Comparison of ENCODE assay signal across 20 cellular contexts in genomic region chr2:124663293-124663997, GRCh38.
DNase-seq lines count a peak whose midpoint lies in the region; ATAC-seq, FAIRE-seq and TF ChIP-seq lines count a peak whose summit lies in the region.
"Had no signal": no experiment of that assay in that cellular context is flagged by ENCODE, and none has a peak within 500 bp of the region (broad histone marks: within the 10 kb centered on the region; RNA-seq: fewer than 3 reads in every experiment).

No MANE protein-coding gene starts in this region.

- no peaks in the 10 kb centered on the region for H3K79me2 ChIP-seq in HepG2 (ENCODE audit: insufficient read depth, low read length)
- no peaks in the 10 kb centered on the region for H3K79me2 ChIP-seq in MM.1S (ENCODE audit: low read length)

- TF ChIP-seq CTCF in HepG2 (CRISPR knock-in tag; IDR thresholded peaks at IDR 0.05) (no peak), right lobe of liver (IDR thresholded peaks at IDR 0.05) (no peak), WERI-Rb-1 (IDR thresholded peaks at IDR 0.05; ENCODE audit: low read depth, low read length) (no peak), MM.1S (IDR thresholded peaks at IDR 0.05; ENCODE audit: low read length) (no peak)

- 70% methylated on average over 1 of the region's 1 CpG for WGBS in HepG2 (ENCODE audit: low lambda C conversion rate)
- WGBS in right lobe of liver (ENCODE audit: insufficient coverage, low coverage, low lambda C conversion rate, missing lambda C conversion rate), result 73% methylated on average over 1 of the region's 1 CpG

- H3K4me3 ChIP-seq in HepG2 (replicated peaks in 1 of 3; ENCODE audit: insufficient read depth in 1 of 3, low read depth in 2 of 3, low read length in 3 of 3), result no peak overlapping the region
- H3K4me3 ChIP-seq in right lobe of liver, result no peak overlapping the region
- H3K4me3 ChIP-seq in WERI-Rb-1 (ENCODE audit: low read depth, low read length), result no peak overlapping the region
- no peak overlapping the region for H3K4me3 ChIP-seq in MM.1S (ENCODE audit: low read length)
- H3K4me3 ChIP-seq: A549, HAP-1, K562 had no signal

- BruUV-seq in HepG2 (replicated peaks; lab: Mats Ljungman, UMichigan), result no TSS peak

- no peaks in the 10 kb centered on the region for H4K20me1 ChIP-seq in HepG2 (ENCODE audit: insufficient read depth, low read length)
- H4K20me1 ChIP-seq in MM.1S (ENCODE audit: insufficient read depth, low read length), result no peaks in the 10 kb centered on the region

- H3K9ac ChIP-seq in HepG2 (ENCODE audit: insufficient read depth, low read depth, low read length) (no peak overlapping the region), MM.1S (ENCODE audit: low read length) (no peak overlapping the region)

- TF ChIP-seq POLR2A in HepG2 (IDR thresholded peaks at IDR 0.05; ENCODE audit: insufficient read depth in 1 of 2, low read depth in 2 of 2, low read length in 2 of 2), result no peak
- no peak for TF ChIP-seq POLR2A in right lobe of liver (IDR thresholded peaks at IDR 0.05)

- H3K36me3 ChIP-seq in HepG2 (replicated peaks in 1 of 2; ENCODE audit: control insufficient read depth in 1 of 2, insufficient read depth in 2 of 2, low read length in 2 of 2) (no peaks in the 10 kb centered on the region), right lobe of liver (no peaks in the 10 kb centered on the region), WERI-Rb-1 (no peaks in the 10 kb centered on the region), MM.1S (replicated peaks; ENCODE audit: insufficient read depth, low read length) (no peaks in the 10 kb centered on the region)
- H3K36me3 ChIP-seq: HAP-1 had no signal

- H3K4me1 Mint-ChIP-seq in T-cell, result no peaks in the 10 kb centered on the region

- H3K4me3 Mint-ChIP-seq in T-cell, result no peak overlapping the region
- H3K4me3 Mint-ChIP-seq: CD4-positive, alpha-beta T cell had no signal

- H3K9me3 ChIP-seq in HepG2 (ENCODE audit: low read length), result no peaks in the 10 kb centered on the region
- H3K9me3 ChIP-seq in right lobe of liver, result no peaks in the 10 kb centered on the region
- H3K9me3 ChIP-seq in WERI-Rb-1 (ENCODE audit: severe bottlenecking), result peaks cover 6% of the 10 kb centered on the region
- no peaks in the 10 kb centered on the region for H3K9me3 ChIP-seq in MM.1S (replicated peaks; ENCODE audit: insufficient read depth, low read length)
- H3K9me3 ChIP-seq: Caco-2, HAP-1 had no signal

- H3K4me2 ChIP-seq in HepG2 (ENCODE audit: low read depth, low read length) (no peak overlapping the region), MM.1S (ENCODE audit: low read depth, low read length) (no peak overlapping the region)
- H3K4me2 ChIP-seq: A549 had no signal

- POLR2A ChIA-PET in HepG2 (lab: Yijun Ruan, JAX), result no interaction called here
- POLR2A ChIA-PET in T-cell (lab: Charles Lee), result no interaction called here

- H3K36me3 Mint-ChIP-seq in T-cell, result no peaks in the 10 kb centered on the region

- peaks cover 4 to 14% (median 6%) of the 10 kb centered on the region in 3 donors for H3K9me3 Mint-ChIP-seq in T-cell

- H2AFZ ChIP-seq in HepG2 (ENCODE audit: low read length) (no peak overlapping the region), MM.1S (ENCODE audit: low read length) (no peak overlapping the region)

- no peak overlapping the region for H3K27ac Mint-ChIP-seq in T-cell
- H3K27ac Mint-ChIP-seq: CD4-positive, alpha-beta T cell had no signal

- H3K27ac ChIP-seq in HepG2 (ENCODE audit: extremely low read length, insufficient read depth, low read length), result no peak overlapping the region
- no peak overlapping the region for H3K27ac ChIP-seq in right lobe of liver
- H3K27ac ChIP-seq in WERI-Rb-1, result peak overlapping the region; percentile 58
- no peak overlapping the region for H3K27ac ChIP-seq in MM.1S (ENCODE audit: low read length)
- H3K27ac ChIP-seq: 22Rv1, A549, C4-2B had no signal

- no peaks in the 10 kb centered on the region for H3K9me2 ChIP-seq in MM.1S (replicated peaks; ENCODE audit: insufficient read depth, low read length)

- TF ChIP-seq RAD21 in HepG2 (CRISPR knock-in tag; IDR thresholded peaks at IDR 0.05), result no peak

- CTCF ChIA-PET in HepG2 (lab: Yijun Ruan, JAX; ENCODE audit: low intra/inter-chr PET ratio, low total read pairs) (no interaction called here), T-cell (lab: Charles Lee) (no interaction called here)

- ATAC-seq in HepG2, result no peak
- no peak for ATAC-seq in right lobe of liver
- ATAC-seq in T-cell (replicated peaks in 1 of 4), result no peak
- ATAC-seq: A549, K562 had no signal

- DNase-seq in HepG2 (ENCODE audit: low spot score) (no peak), right lobe of liver (no peak), WERI-Rb-1 (no peak), iPS DF 19.7 (ENCODE audit: low read depth, low spot score) (peak; percentile 12), superior temporal gyrus (ENCODE audit: extremely low spot score) (peak; percentile 19), T-cell (no peak), MM.1S (no peak)
- no peak for DNase-seq in stimulated activated naive CD4-positive, alpha-beta T cell treated with Interleukin-2 at 50 U/mL for 16 hours (lab: John Stamatoyannopoulos, UW)
- DNase-seq: AML-193; Caco-2; CD4-positive, alpha-beta T cell; DND-41; GOT3 had no signal

- no peak for FAIRE-seq in HepG2 (lab: Jason Lieb, UNC)
- FAIRE-seq: A549, G401.6, GM19239, K562 had no signal

- H3K27me3 Mint-ChIP-seq in T-cell, result no peaks in the 10 kb centered on the region
- H3K27me3 Mint-ChIP-seq: CD4-positive, alpha-beta T cell had no signal

- no peaks in the 10 kb centered on the region for H3K4me1 ChIP-seq in HepG2 (ENCODE audit: insufficient read depth, low read length)
- H3K4me1 ChIP-seq in right lobe of liver, result no peaks in the 10 kb centered on the region
- no peaks in the 10 kb centered on the region for H3K4me1 ChIP-seq in MM.1S (ENCODE audit: low read length)
- H3K4me1 ChIP-seq: A549, Caco-2, HAP-1 had no signal

- in situ Hi-C loops in HepG2 (cut with HindIII; ENCODE audit: extremely low pct_ligation_motif_present, low pct_unique_long_range_greater_than_20kb), result no loop called here

- intact Hi-C loops in HepG2 (cut with micrococcal nuclease; ENCODE audit: unreplicated experiment) (no loop called here), right lobe of liver (cut with DNase I) (no loop called here)

- H3F3A ChIP-seq in MM.1S (ENCODE audit: insufficient read depth, low read length), result no peaks in the 10 kb centered on the region

- TF ChIP-seq EP300 in HepG2 (IDR thresholded peaks at IDR 0.05; ENCODE audit: low read depth in 2 of 2, low read length in 2 of 2) (no peak), HepG2 (CRISPR knock-in tag; IDR thresholded peaks at IDR 0.05; ENCODE audit: borderline replicate concordance) (no peak)

- H3K27me3 ChIP-seq in HepG2 (ENCODE audit: control insufficient read depth in 1 of 2, insufficient read depth in 2 of 2, low read length in 2 of 2), result no peaks in the 10 kb centered on the region
- H3K27me3 ChIP-seq in right lobe of liver, result no peaks in the 10 kb centered on the region
- H3K27me3 ChIP-seq in WERI-Rb-1 (ENCODE audit: insufficient read depth, low read depth, severe bottlenecking), result no peaks in the 10 kb centered on the region
- H3K27me3 ChIP-seq in MM.1S (replicated peaks; ENCODE audit: insufficient read depth, low read length), result no peaks in the 10 kb centered on the region

TF ChIP-seq in HepG2, 621 proteins besides CTCF, POLR2A, EP300 and RAD21:
- TF ChIP-seq MAFF (IDR thresholded peaks at IDR 0.05; ENCODE audit: low read depth, low read length), result peak; percentile 55
- no peak for TF ChIP-seq ARID2 (CRISPR knock-in tag; IDR thresholded peaks at IDR 0.05; ENCODE audit: borderline replicate concordance)
- no peak for TF ChIP-seq ARID4A (CRISPR knock-in tag; IDR thresholded peaks at IDR 0.05; ENCODE audit: borderline replicate concordance)
- TF ChIP-seq GLMP (CRISPR knock-in tag; IDR thresholded peaks at IDR 0.05; ENCODE audit: borderline replicate concordance), result no peak
- peak; percentile 39 to 67 for TF ChIP-seq MAFK (conservative IDR thresholded peaks at IDR 0.05 in 1 of 2, IDR thresholded peaks at IDR 0.05 in 1 of 2; ENCODE audit: low read length in 2 of 2)

Comparison
In these comparisons a context has a peak if more than half of its experiments do, and no peak if none do; other contexts are left out.
1. DNase-seq: peak in iPS DF 19.7 (single experiment) and superior temporal gyrus (single experiment); none in HepG2 (single experiment), right lobe of liver (0 of 3), WERI-Rb-1 (single experiment), T-cell (0 of 34), stimulated activated naive CD4-positive, alpha-beta T cell treated with Interleukin-2 at 50 U/mL for 16 hours (single experiment) and MM.1S (single experiment).